ENCODE assay signal across 9 cellular contexts in genomic region chr1:184052750-184053149, GRCh38. TPM values are rescaled to one million over a fixed set of nuclear protein-coding genes. Genes with fewer than 3 reads are reported as not detected.
DNase-seq lines count a peak whose midpoint lies in the region; ATAC-seq, FAIRE-seq and TF ChIP-seq lines count a peak whose summit lies in the region.
"Had no signal": no experiment of that assay in that cellular context is flagged by ENCODE, and none has a peak within 500 bp of the region (broad histone marks: within the 10 kb centered on the region; RNA-seq: fewer than 3 reads in every experiment).

No MANE protein-coding gene starts in this region.

- BruUV-seq in HCT116 (replicated peaks; lab: Mats Ljungman, UMichigan) = no TSS peak

- H3K27ac ChIP-seq in A549 = peak overlapping the region; percentile 91 to 98; a peak in 4 of 6 replicates
- H3K27ac ChIP-seq in HCT116 (ENCODE audit: low read depth, low read length) = no peak overlapping the region; the same call in 1 of the 2 replicates
- H3K27ac ChIP-seq in mesodermal cell (ENCODE audit: low read depth, low read length, severe bottlenecking) = no peak overlapping the region
- no peak overlapping the region for H3K27ac ChIP-seq in Peyer's patch

- DNase-seq in A549 (ENCODE audit: low read depth in 1 of 2, low spot score in 1 of 2) = no peak
- DNase-seq in HCT116 (ENCODE audit: low read depth, low spot score) = no peak
- no peak for DNase-seq in adipocyte (ENCODE audit: low read depth)
- no peak for DNase-seq in cerebellar cortex (ENCODE audit: low spot score)
- DNase-seq in Peyer's patch = no peak
- no peak for DNase-seq in kidney glomerular epithelial cell (lab: John Stamatoyannopoulos, UW)
- DNase-seq: GDM1 had no signal

- no peak for FAIRE-seq in A549 (lab: Jason Lieb, UNC)

- WGBS in A549 (ENCODE audit: missing lambda C conversion rate) = 76% methylated on average over 3 of the region's 3 CpGs
- WGBS in mesodermal cell (ENCODE audit: insufficient coverage in 2 of 2), 2 experiments = 100% methylated on average over 1 of the region's 3 CpGs

- TF ChIP-seq RAD21 in A549 (conservative IDR thresholded peaks at IDR 0.05 in 1 of 2, IDR thresholded peaks at IDR 0.05 in 1 of 2) = no peak
- TF ChIP-seq RAD21 in HCT116 (IDR thresholded peaks at IDR 0.05; ENCODE audit: low read depth) = no peak

- H3K27me3 ChIP-seq in HCT116 (ENCODE audit: insufficient read depth, low read length) (no peaks in the 10 kb centered on the region; the same call in 1 of the 2 replicates), adipocyte (replicated peaks; ENCODE audit: control insufficient read depth, insufficient read depth, low read length) (no peaks in the 10 kb centered on the region), Peyer's patch (no peaks in the 10 kb centered on the region)

- intact Hi-C loops in HCT116 (cut with micrococcal nuclease) = loop anchor here (5.0 kb wide), 1 partner anchor 865 kb away; the partner anchor contains the start of gene LAMC2

- H3K36me3 ChIP-seq in HCT116 (ENCODE audit: control insufficient read depth in 1 of 2, insufficient read depth in 2 of 2, low read length in 2 of 2) (0 out of 4 replicates have a peak, but pooled peaks cover 0 to 5% of the 10 kb centered on the region in 2 experiments), adipocyte (ENCODE audit: control insufficient read depth, insufficient read depth, low read length, severe bottlenecking) (peaks cover 11% of the 10 kb centered on the region), mesodermal cell (ENCODE audit: control insufficient read depth, insufficient read depth, low read length) (peaks cover 12% of the 10 kb centered on the region), Peyer's patch (peaks cover 0 to 5% (median 0%) of the 10 kb centered on the region in 3 donors)

- TF ChIP-seq CTCF in A549 (IDR thresholded peaks at IDR 0.05) (no peak), HCT116 (IDR thresholded peaks at IDR 0.05 in 2 of 3, conservative IDR thresholded peaks at IDR 0.05 in 1 of 3; ENCODE audit: borderline replicate concordance in 1 of 3, insufficient read depth in 1 of 3, low read depth in 2 of 3, low read length in 2 of 3) (no peak), Peyer's patch (IDR thresholded peaks at IDR 0.05) (no peak)

- peaks cover 23% of the 10 kb centered on the region for H3K79me2 ChIP-seq in HCT116 (ENCODE audit: insufficient read depth, low read length)

- TF ChIP-seq POLR2A in A549 (IDR thresholded peaks at IDR 0.05; ENCODE audit: low read length) = no peak
- TF ChIP-seq POLR2A in HCT116 (IDR thresholded peaks at IDR 0.05; ENCODE audit: borderline replicate concordance, extremely low read depth, insufficient read depth, insufficient read length) = no peak
- TF ChIP-seq POLR2A in Peyer's patch (IDR thresholded peaks at IDR 0.05) = no peak

- TF ChIP-seq EP300 in A549 (IDR thresholded peaks at IDR 0.05) = no peak

- no peaks in the 10 kb centered on the region for H4K20me1 ChIP-seq in HCT116 (ENCODE audit: insufficient read depth)

- ATAC-seq in A549 (no peak), HCT116 (no peak), HG02642 (IDR thresholded peaks at IDR 0.05; ENCODE audit: poor library complexity, unreplicated experiment) (no peak)

- RAD21 ChIA-PET in HCT116 (lab: Charles Lee; ENCODE audit: low non-redundant PET in 1 of 2, low total read pairs in 2 of 2, uncharacterized antibody in 2 of 2, unreplicated experiment in 2 of 2) = no interaction called here

- H2AFZ ChIP-seq in HCT116 (ENCODE audit: low read depth, low read length, poor library complexity, severe bottlenecking) = no peak overlapping the region

- H3K4me3 ChIP-seq in A549 (peak overlapping the region; percentile 75), HCT116 (replicated peaks in 1 of 2; ENCODE audit: low read depth in 1 of 2, low read length in 2 of 2) (peak overlapping the region; percentile 76 to 81), adipocyte (ENCODE audit: low read length) (peak overlapping the region; percentile 93), mesodermal cell (ENCODE audit: extremely low read depth, insufficient read depth, low read length, poor library complexity, severe bottlenecking) (peak overlapping the region; percentile 73), Peyer's patch (peak overlapping the region in 2 of 4 donors; percentile 64 to 88)

- H3K4me2 ChIP-seq in A549 (peak overlapping the region; percentile 84), HCT116 (ENCODE audit: low read length) (peak overlapping the region; percentile 93)

- H3K9me3 ChIP-seq in A549 (0 out of 3 replicates have a peak, but pooled peaks cover 3% of the 10 kb centered on the region), HCT116 (ENCODE audit: control insufficient read depth in 1 of 2, insufficient read depth in 1 of 2, low read depth in 1 of 2, low read length in 2 of 2) (no peaks in the 10 kb centered on the region), adipocyte (ENCODE audit: control insufficient read depth, low read length) (no peaks in the 10 kb centered on the region), mesodermal cell (ENCODE audit: control insufficient read depth, low read length) (peaks cover 8% of the 10 kb centered on the region), Peyer's patch (no peaks in the 10 kb centered on the region)

- peaks cover 34% of the 10 kb centered on the region for H3K4me1 ChIP-seq in A549
- H3K4me1 ChIP-seq in HCT116 (ENCODE audit: control insufficient read depth in 1 of 2, insufficient read depth in 2 of 2, low read length in 2 of 2) = peaks cover 2 to 36% of the 10 kb centered on the region in 2 experiments; a peak in 3 of 4 replicates
- H3K4me1 ChIP-seq in adipocyte (ENCODE audit: control insufficient read depth, insufficient read depth, low read length) = peaks cover 42% of the 10 kb centered on the region
- H3K4me1 ChIP-seq in mesodermal cell (ENCODE audit: control insufficient read depth, insufficient read depth, low read length, poor library complexity, severe bottlenecking) = peaks cover 10% of the 10 kb centered on the region
- peaks cover 0 to 9% (median 0%) of the 10 kb centered on the region in 4 donors for H3K4me1 ChIP-seq in Peyer's patch

- H3K9me2 ChIP-seq in HCT116 (ENCODE audit: insufficient read depth) = 0 out of 2 replicates have a peak, but pooled peaks cover 3% of the 10 kb centered on the region

- peak overlapping the region; percentile 77 for H3K9ac ChIP-seq in HCT116 (ENCODE audit: low read length)
- H3K9ac ChIP-seq in adipocyte (ENCODE audit: low read length) = peak overlapping the region; percentile 98

- CTCF ChIA-PET in A549 (lab: Yijun Ruan, JAX) (interaction anchor here (1.1 kb wide), 1 partner anchor 612 kb away, joined by 3 read pairs; no protein-coding TSS in a partner anchor), HCT116 (lab: Charles Lee) (no interaction called here)

- POLR2A ChIA-PET in A549 (lab: Yijun Ruan, JAX) = interaction anchor here (1.3 kb wide), 1 partner anchor 443 kb away, joined by 3 read pairs; no protein-coding TSS in a partner anchor
- POLR2A ChIA-PET in HCT116 (lab: Charles Lee) = no interaction called here

TF ChIP-seq in A549, 52 proteins besides CTCF, POLR2A, EP300 and RAD21 (continues in another document):
- no peak for TF ChIP-seq HDAC2 (IDR thresholded peaks at IDR 0.05)
- TF ChIP-seq, protein P1, sequence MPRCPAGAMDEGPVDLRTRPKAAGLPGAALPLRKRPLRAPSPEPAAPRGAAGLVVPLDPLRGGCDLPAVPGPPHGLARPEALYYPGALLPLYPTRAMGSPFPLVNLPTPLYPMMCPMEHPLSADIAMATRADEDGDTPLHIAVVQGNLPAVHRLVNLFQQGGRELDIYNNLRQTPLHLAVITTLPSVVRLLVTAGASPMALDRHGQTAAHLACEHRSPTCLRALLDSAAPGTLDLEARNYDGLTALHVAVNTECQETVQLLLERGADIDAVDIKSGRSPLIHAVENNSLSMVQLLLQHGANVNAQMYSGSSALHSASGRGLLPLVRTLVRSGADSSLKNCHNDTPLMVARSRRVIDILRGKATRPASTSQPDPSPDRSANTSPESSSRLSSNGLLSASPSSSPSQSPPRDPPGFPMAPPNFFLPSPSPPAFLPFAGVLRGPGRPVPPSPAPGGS (IDR thresholded peaks at IDR 0.05) = no peak
- TF ChIP-seq POLR2AphosphoS2 (conservative IDR thresholded peaks at IDR 0.05; ENCODE audit: low read length) = no peak
- no peak for TF ChIP-seq FOSL2 (IDR thresholded peaks at IDR 0.05)
- TF ChIP-seq FOSL2 (CRISPR knock-in tag; IDR thresholded peaks at IDR 0.05) = no peak

TF ChIP-seq in HCT116, 20 proteins besides CTCF, POLR2A, EP300 and RAD21 (continues in another document):
- no peak for TF ChIP-seq MAX (IDR thresholded peaks at IDR 0.05)
- TF ChIP-seq EZH2phosphoT487 (IDR thresholded peaks at IDR 0.05; ENCODE audit: borderline replicate concordance) = no peak
- TF ChIP-seq SIN3A (IDR thresholded peaks at IDR 0.05; ENCODE audit: low read depth) = no peak
- TF ChIP-seq JUND (IDR thresholded peaks at IDR 0.05) = no peak
- TF ChIP-seq CEBPB (IDR thresholded peaks at IDR 0.05; ENCODE audit: low read depth) = no peak

RNA-seq across cellular contexts. Expression of gene TSEN15, which starts 1.2 kb away (rescaled TPM):
- 61.3 and 79.9 TPM in 2 replicates for polyA plus RNA-seq in A549 (2011; rRNA removed)
- 25.0 and 26.2 TPM in 2 replicates for polyA plus RNA-seq in A549 (2012; cell fraction: cytosol; rRNA removed)
- polyA plus RNA-seq in A549 (2012; cell fraction: nucleus; rRNA removed) = 16.1 and 21.5 TPM in 2 replicates
- 35.1 to 37.2 TPM (median 36.7 TPM) in 3 replicates for polyA plus RNA-seq in A549 (2017; fragmentation: RNase III; extraction: RNeasy Plus Mini Kit Qiagen cat#74134 plus additional on column Dnase treatment)
- 47.1 and 52.9 TPM in 2 replicates for polyA minus RNA-seq in A549 (2011; rRNA and poly(A)+ RNA removed)
- total RNA-seq in HCT116 (2021; ENCODE audit: unreplicated experiment) = 31.1 TPM
- polyA plus RNA-seq in HCT116 (2012) = 15.4 and 22.3 TPM in 2 replicates
- 44.9 TPM for polyA plus RNA-seq in mesodermal cell (2013, experiment 1 of 2)
- polyA plus RNA-seq in mesodermal cell (2013, experiment 2 of 2) = 57.5 TPM
- total RNA-seq in Peyer's patch = 10 to 100 TPM in 2 of 4 donors, 1 to 10 TPM in 2; 9.1 to 18.2 (median 11.1) TPM

RNA-seq across cellular contexts. Expression of gene COLGALT2, which starts 15.2 kb away (rescaled TPM):
- polyA plus RNA-seq in A549 (2011; rRNA removed) (0.22 TPM in 2 replicates), A549 (2017; fragmentation: RNase III; extraction: RNeasy Plus Mini Kit Qiagen cat#74134 plus additional on column Dnase treatment) (0.14 to 0.22 TPM (median 0.18 TPM) in 3 replicates)
- polyA plus RNA-seq in A549 (2012; cell fraction: cytosol; rRNA removed) = 0.05 and 0.08 TPM in 2 replicates
- polyA plus RNA-seq in A549 (2012; cell fraction: nucleus; rRNA removed) = 0.17 TPM in 2 replicates
- 0.10 and 0.33 TPM in 2 replicates for polyA minus RNA-seq in A549 (2011; rRNA and poly(A)+ RNA removed)
- total RNA-seq in HCT116 (2021; ENCODE audit: unreplicated experiment) (0.22 TPM), Peyer's patch (1 to 10 TPM in 1 of 4 donors, under 1 TPM in 1, not detected in 2; 0.80 to 1.5 TPM)
- polyA plus RNA-seq in HCT116 (2012) = 0.09 TPM in 2 replicates
- 5.8 TPM for polyA plus RNA-seq in mesodermal cell (2013, experiment 1 of 2)
- 4.7 TPM for polyA plus RNA-seq in mesodermal cell (2013, experiment 2 of 2)

Comparison
In these comparisons a context has a peak if more than half of its experiments do, and no peak if none do; other contexts are left out.
1. H3K27ac ChIP-seq: peak in A549 (2 of 2); none in HCT116 (single experiment), mesodermal cell (single experiment) and Peyer's patch (0 of 4).